ENCODE assay signal across 1 cellular context in genomic region chr6:149717588-149718458, GRCh38.
TF ChIP-seq lines count a peak whose summit lies in the region.

TSS of gene LATS1 (minus strand) at chr6:149718101. CDS start at chr6:149702126, 15,975 bp downstream.

TF ChIP-seq in HepG2, 621 proteins besides CTCF, POLR2A, EP300 and RAD21 (continued from another document and continues in another):
- peak; percentile 90 for TF ChIP-seq THAP11 (CRISPR knock-in tag; IDR thresholded peaks at IDR 0.05)
- TF ChIP-seq FOSL1 (CRISPR knock-in tag; IDR thresholded peaks at IDR 0.05; ENCODE audit: borderline replicate concordance), result no peak
- peak; percentile 65; the same call in 1 of the 2 replicates for TF ChIP-seq ZSCAN25 (CRISPR knock-in tag; IDR thresholded peaks at IDR 0.05)
- peak; percentile 83 for TF ChIP-seq MAZ (IDR thresholded peaks at IDR 0.05; ENCODE audit: borderline replicate concordance, low read depth, low read length)
- TF ChIP-seq MAZ (CRISPR knock-in tag; IDR thresholded peaks at IDR 0.05; ENCODE audit: low read depth), result peak; percentile 96
- no peak for TF ChIP-seq ZFP36L2 (CRISPR knock-in tag; IDR thresholded peaks at IDR 0.05)
- TF ChIP-seq ZBTB3 (CRISPR knock-in tag; IDR thresholded peaks at IDR 0.05; ENCODE audit: borderline replicate concordance, low read depth), result peak; percentile 94; the same call in 1 of the 2 replicates
- TF ChIP-seq SRY (CRISPR knock-in tag; IDR thresholded peaks at IDR 0.05), result peak; percentile 94
- TF ChIP-seq, protein P1, sequence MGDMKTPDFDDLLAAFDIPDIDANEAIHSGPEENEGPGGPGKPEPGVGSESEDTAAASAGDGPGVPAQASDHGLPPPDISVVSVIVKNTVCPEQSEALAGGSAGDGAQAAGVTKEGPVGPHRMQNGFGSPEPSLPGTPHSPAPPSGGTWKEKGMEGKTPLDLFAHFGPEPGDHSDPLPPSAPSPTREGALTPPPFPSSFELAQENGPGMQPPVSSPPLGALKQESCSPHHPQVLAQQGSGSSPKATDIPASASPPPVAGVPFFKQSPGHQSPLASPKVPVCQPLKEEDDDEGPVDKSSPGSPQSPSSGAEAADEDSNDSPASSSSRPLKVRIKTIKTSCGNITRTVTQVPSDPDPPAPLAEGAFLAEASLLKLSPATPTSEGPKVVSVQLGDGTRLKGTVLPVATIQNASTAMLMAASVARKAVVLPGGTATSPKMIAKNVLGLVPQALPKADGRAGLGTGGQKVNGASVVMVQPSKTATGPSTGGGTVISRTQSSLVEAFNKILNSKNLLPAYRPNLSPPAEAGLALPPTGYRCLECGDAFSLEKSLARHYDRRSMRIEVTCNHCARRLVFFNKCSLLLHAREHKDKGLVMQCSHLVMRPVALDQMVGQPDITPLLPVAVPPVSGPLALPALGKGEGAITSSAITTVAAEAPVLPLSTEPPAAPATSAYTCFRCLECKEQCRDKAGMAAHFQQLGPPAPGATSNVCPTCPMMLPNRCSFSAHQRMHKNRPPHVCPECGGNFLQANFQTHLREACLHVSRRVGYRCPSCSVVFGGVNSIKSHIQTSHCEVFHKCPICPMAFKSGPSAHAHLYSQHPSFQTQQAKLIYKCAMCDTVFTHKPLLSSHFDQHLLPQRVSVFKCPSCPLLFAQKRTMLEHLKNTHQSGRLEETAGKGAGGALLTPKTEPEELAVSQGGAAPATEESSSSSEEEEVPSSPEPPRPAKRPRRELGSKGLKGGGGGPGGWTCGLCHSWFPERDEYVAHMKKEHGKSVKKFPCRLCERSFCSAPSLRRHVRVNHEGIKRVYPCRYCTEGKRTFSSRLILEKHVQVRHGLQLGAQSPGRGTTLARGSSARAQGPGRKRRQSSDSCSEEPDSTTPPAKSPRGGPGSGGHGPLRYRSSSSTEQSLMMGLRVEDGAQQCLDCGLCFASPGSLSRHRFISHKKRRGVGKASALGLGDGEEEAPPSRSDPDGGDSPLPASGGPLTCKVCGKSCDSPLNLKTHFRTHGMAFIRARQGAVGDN (CRISPR knock-in tag; IDR thresholded peaks at IDR 0.05), result peak; percentile 99
- peak; percentile 54; the same call in 1 of the 2 replicates for TF ChIP-seq ZNF362 (CRISPR knock-in tag; IDR thresholded peaks at IDR 0.05; ENCODE audit: borderline replicate concordance)
- no peak for TF ChIP-seq SRSF9 (IDR thresholded peaks at IDR 0.05; ENCODE audit: borderline replicate concordance, insufficient read depth, low read depth, low read length, poor library complexity, severe bottlenecking)
- TF ChIP-seq FOSL2 (CRISPR knock-in tag; IDR thresholded peaks at IDR 0.05), result no peak; the same call in 1 of the 2 replicates
- TF ChIP-seq ZNF224 (CRISPR knock-in tag; IDR thresholded peaks at IDR 0.05), result peak; percentile 99
- TF ChIP-seq, protein P2, sequence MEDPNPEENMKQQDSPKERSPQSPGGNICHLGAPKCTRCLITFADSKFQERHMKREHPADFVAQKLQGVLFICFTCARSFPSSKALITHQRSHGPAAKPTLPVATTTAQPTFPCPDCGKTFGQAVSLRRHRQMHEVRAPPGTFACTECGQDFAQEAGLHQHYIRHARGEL (CRISPR knock-in tag; IDR thresholded peaks at IDR 0.05), result no peak
- no peak for TF ChIP-seq ZNF329 (CRISPR knock-in tag; IDR thresholded peaks at IDR 0.05; ENCODE audit: low read depth)
- TF ChIP-seq JUND (CRISPR knock-in tag; IDR thresholded peaks at IDR 0.05), result no peak; the same call in 1 of the 2 replicates
- peak; percentile 49; the same call in 1 of the 2 replicates for TF ChIP-seq E2F5 (CRISPR knock-in tag; conservative IDR thresholded peaks at IDR 0.05)
- TF ChIP-seq, protein P3, sequence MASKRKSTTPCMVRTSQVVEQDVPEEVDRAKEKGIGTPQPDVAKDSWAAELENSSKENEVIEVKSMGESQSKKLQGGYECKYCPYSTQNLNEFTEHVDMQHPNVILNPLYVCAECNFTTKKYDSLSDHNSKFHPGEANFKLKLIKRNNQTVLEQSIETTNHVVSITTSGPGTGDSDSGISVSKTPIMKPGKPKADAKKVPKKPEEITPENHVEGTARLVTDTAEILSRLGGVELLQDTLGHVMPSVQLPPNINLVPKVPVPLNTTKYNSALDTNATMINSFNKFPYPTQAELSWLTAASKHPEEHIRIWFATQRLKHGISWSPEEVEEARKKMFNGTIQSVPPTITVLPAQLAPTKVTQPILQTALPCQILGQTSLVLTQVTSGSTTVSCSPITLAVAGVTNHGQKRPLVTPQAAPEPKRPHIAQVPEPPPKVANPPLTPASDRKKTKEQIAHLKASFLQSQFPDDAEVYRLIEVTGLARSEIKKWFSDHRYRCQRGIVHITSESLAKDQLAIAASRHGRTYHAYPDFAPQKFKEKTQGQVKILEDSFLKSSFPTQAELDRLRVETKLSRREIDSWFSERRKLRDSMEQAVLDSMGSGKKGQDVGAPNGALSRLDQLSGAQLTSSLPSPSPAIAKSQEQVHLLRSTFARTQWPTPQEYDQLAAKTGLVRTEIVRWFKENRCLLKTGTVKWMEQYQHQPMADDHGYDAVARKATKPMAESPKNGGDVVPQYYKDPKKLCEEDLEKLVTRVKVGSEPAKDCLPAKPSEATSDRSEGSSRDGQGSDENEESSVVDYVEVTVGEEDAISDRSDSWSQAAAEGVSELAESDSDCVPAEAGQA (IDR thresholded peaks at IDR 0.05; ENCODE audit: low read depth), result peak; percentile 77
- TF ChIP-seq, protein P3 (CRISPR knock-in tag; IDR thresholded peaks at IDR 0.05; ENCODE audit: borderline replicate concordance), result no peak; the same call in 1 of the 2 replicates
- peak; percentile 65 for TF ChIP-seq MIXL1 (CRISPR knock-in tag; IDR thresholded peaks at IDR 0.05)
- TF ChIP-seq, protein P4, sequence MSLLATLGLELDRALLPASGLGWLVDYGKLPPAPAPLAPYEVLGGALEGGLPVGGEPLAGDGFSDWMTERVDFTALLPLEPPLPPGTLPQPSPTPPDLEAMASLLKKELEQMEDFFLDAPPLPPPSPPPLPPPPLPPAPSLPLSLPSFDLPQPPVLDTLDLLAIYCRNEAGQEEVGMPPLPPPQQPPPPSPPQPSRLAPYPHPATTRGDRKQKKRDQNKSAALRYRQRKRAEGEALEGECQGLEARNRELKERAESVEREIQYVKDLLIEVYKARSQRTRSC (CRISPR knock-in tag; IDR thresholded peaks at IDR 0.05; ENCODE audit: low read depth), result peak; percentile 96
- no peak; the same call in 1 of the 2 replicates for TF ChIP-seq MXD4 (CRISPR knock-in tag; IDR thresholded peaks at IDR 0.05)
- no peak for TF ChIP-seq HMGA1 (CRISPR knock-in tag; conservative IDR thresholded peaks at IDR 0.05)
- TF ChIP-seq ZNF432 (CRISPR knock-in tag; IDR thresholded peaks at IDR 0.05; ENCODE audit: borderline replicate concordance), result 0 out of 2 replicates have a peak, but pooled peaks have one; percentile 91
- TF ChIP-seq, protein P5, sequence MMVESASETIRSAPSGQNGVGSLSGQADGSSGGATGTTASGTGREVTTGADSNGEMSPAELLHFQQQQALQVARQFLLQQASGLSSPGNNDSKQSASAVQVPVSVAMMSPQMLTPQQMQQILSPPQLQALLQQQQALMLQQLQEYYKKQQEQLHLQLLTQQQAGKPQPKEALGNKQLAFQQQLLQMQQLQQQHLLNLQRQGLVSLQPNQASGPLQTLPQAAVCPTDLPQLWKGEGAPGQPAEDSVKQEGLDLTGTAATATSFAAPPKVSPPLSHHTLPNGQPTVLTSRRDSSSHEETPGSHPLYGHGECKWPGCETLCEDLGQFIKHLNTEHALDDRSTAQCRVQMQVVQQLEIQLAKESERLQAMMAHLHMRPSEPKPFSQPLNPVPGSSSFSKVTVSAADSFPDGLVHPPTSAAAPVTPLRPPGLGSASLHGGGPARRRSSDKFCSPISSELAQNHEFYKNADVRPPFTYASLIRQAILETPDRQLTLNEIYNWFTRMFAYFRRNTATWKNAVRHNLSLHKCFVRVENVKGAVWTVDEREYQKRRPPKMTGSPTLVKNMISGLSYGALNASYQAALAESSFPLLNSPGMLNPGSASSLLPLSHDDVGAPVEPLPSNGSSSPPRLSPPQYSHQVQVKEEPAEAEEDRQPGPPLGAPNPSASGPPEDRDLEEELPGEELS (CRISPR knock-in tag; IDR thresholded peaks at IDR 0.05), result peak; percentile 40; the same call in 1 of the 2 replicates
- TF ChIP-seq, protein P6, sequence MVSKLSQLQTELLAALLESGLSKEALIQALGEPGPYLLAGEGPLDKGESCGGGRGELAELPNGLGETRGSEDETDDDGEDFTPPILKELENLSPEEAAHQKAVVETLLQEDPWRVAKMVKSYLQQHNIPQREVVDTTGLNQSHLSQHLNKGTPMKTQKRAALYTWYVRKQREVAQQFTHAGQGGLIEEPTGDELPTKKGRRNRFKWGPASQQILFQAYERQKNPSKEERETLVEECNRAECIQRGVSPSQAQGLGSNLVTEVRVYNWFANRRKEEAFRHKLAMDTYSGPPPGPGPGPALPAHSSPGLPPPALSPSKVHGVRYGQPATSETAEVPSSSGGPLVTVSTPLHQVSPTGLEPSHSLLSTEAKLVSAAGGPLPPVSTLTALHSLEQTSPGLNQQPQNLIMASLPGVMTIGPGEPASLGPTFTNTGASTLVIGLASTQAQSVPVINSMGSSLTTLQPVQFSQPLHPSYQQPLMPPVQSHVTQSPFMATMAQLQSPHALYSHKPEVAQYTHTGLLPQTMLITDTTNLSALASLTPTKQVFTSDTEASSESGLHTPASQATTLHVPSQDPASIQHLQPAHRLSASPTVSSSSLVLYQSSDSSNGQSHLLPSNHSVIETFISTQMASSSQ (IDR thresholded peaks at IDR 0.05; ENCODE audit: low read depth), result no peak
- TF ChIP-seq, protein P6 (CRISPR knock-in tag; IDR thresholded peaks at IDR 0.05; ENCODE audit: borderline replicate concordance), result peak; percentile 85
- peak; percentile 69 for TF ChIP-seq ZBTB44 (CRISPR knock-in tag; IDR thresholded peaks at IDR 0.05)
- TF ChIP-seq ZNF850 (CRISPR knock-in tag; conservative IDR thresholded peaks at IDR 0.05), result peak; percentile 78
- TF ChIP-seq, protein P7, sequence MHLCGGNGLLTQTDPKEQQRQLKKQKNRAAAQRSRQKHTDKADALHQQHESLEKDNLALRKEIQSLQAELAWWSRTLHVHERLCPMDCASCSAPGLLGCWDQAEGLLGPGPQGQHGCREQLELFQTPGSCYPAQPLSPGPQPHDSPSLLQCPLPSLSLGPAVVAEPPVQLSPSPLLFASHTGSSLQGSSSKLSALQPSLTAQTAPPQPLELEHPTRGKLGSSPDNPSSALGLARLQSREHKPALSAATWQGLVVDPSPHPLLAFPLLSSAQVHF (CRISPR knock-in tag; IDR thresholded peaks at IDR 0.05), result peak; percentile 85; the same call in 1 of the 2 replicates
